Comparison of ENCODE assay signal across 8 cellular contexts in genomic region chr1:173868266-173869107, GRCh38. TPM values are rescaled to one million over a fixed set of nuclear protein-coding genes. Genes with fewer than 3 reads are reported as not detected.
DNase-seq lines count a peak whose midpoint lies in the region; ATAC-seq and TF ChIP-seq lines count a peak whose summit lies in the region.

Gene ZBTB37 (plus strand): TSS chr1:173868380. CDS start chr1:173870226, 1,846 bp downstream.

- no peak for TF ChIP-seq POLR2A in right lobe of liver (IDR thresholded peaks at IDR 0.05)

- H3K9me3 ChIP-seq in colonic mucosa (no peaks in the 10 kb centered on the region), right lobe of liver (no peaks in the 10 kb centered on the region)

- WGBS in right lobe of liver (ENCODE audit: insufficient coverage, low coverage, low lambda C conversion rate, missing lambda C conversion rate): under 1% methylated on average over 44 of the region's 54 CpGs

- ATAC-seq in GM19324 (IDR thresholded peaks at IDR 0.05; ENCODE audit: low FRiP score, unreplicated experiment) (peak; percentile 71), HG03442 (IDR thresholded peaks at IDR 0.05; ENCODE audit: unreplicated experiment) (peak; percentile 62), right lobe of liver (peak; percentile 76 to 85 (median 78))

- DNase-seq in AG10803 (ENCODE audit: low read depth) (no peak), NCI-H524 (lab: John Stamatoyannopoulos, UW) (peak; percentile 85 to 87), colonic mucosa (peak; percentile 97), right lobe of liver (peak; percentile 94 to 96 (median 95))
- peak; percentile 92 to 94 for DNase-seq in activated CD4-positive, alpha-beta T cell treated with anti-CD3 and anti-CD28 coated beads for 4 hours
- peak; percentile 92 to 95 for DNase-seq in stimulated activated CD4-positive, alpha-beta T cell treated with anti-CD3 and anti-CD28 coated beads, Interleukin-4, amount 100 ng/mL, for 4 hours

- H3K27ac ChIP-seq in colonic mucosa: peak within 1 kb of the TSS; percentile 96
- peak within 1 kb of the TSS; percentile 91 to 99 (median 95) for H3K27ac ChIP-seq in right lobe of liver

- intact Hi-C loops in colonic mucosa (cut with DNase I): loop anchor here (5.0 kb wide), 1 partner anchor 154 kb away; the partner anchor contains the start of gene RC3H1
- intact Hi-C loops in right lobe of liver (cut with DNase I): no loop called here

- H3K4me1 ChIP-seq in colonic mucosa (peaks cover 5% of the 10 kb centered on the region), right lobe of liver (peaks cover 0 to 32% (median 12%) of the 10 kb centered on the region in 4 donors)

- peak within 1 kb of the TSS; percentile 96 for H3K4me3 ChIP-seq in AG10803 (ENCODE audit: low read length)
- peak within 1 kb of the TSS; percentile 79 for H3K4me3 ChIP-seq in colonic mucosa
- peak within 1 kb of the TSS; percentile 72 to 90 (median 79) for H3K4me3 ChIP-seq in right lobe of liver

- peaks cover 6% of the 10 kb centered on the region for H3K36me3 ChIP-seq in colonic mucosa
- peaks cover 7 to 34% (median 21%) of the 10 kb centered on the region in 4 donors for H3K36me3 ChIP-seq in right lobe of liver

- peak within 1 kb of the TSS; percentile 71 to 86 for H3K9ac ChIP-seq in colonic mucosa (ENCODE audit: low read depth in 2 of 2, low read length in 2 of 2)

- H3K27me3 ChIP-seq in colonic mucosa (no peaks in the 10 kb centered on the region), right lobe of liver (no peaks in the 10 kb centered on the region)

- TF ChIP-seq CTCF in AG10803 (conservative IDR thresholded peaks at IDR 0.05; ENCODE audit: low read length): no peak
- TF ChIP-seq CTCF in colonic mucosa (IDR thresholded peaks at IDR 0.05): no peak
- no peak for TF ChIP-seq CTCF in right lobe of liver (IDR thresholded peaks at IDR 0.05)

RNA-seq across cellular contexts. Expression of gene ZBTB37, which starts in this region (rescaled TPM):
- total RNA-seq in colonic mucosa (1 to 10 TPM; 5.8 to 6.7 TPM), right lobe of liver (1 to 10 TPM; 2.8 to 6.1 (median 4.7) TPM)
